18 cellular contexts compared by ENCODE assay signal in genomic region chr7:152419473-152420429, GRCh38. TPM values are rescaled to one million over a fixed set of nuclear protein-coding genes. Genes with fewer than 3 reads are reported as not detected.
A peak's percentile ranks its signal among the peaks of the same experiment; 100 is the strongest.
DNase-seq lines count a peak whose midpoint lies in the region; ATAC-seq and TF ChIP-seq lines count a peak whose summit lies in the region.
"Had no signal": no experiment of that assay in that cellular context is flagged by ENCODE, and none has a peak within 500 bp of the region (broad histone marks: within the 10 kb centered on the region; RNA-seq: fewer than 3 reads in every experiment).

No MANE protein-coding gene starts in this region.

- H3K4me3 ChIP-seq in Panc1 (ENCODE audit: low read depth in 2 of 2, low read length in 2 of 2) (no peak overlapping the region), spleen (no peak overlapping the region), SJCRH30 (no peak overlapping the region)
- H3K4me3 ChIP-seq: coronary artery, GM23248, SK-N-MC had no signal

- POLR2A ChIA-PET in Panc1 (lab: Charles Lee), result interaction anchor here (0.6 kb wide), 1 partner anchor 256 kb away, joined by 6 read pairs; no protein-coding TSS in a partner anchor

- peak overlapping the region; percentile 48 for H3K4me3 Mint-ChIP-seq in activated naive CD4-positive, alpha-beta T cell treated with anti-CD3 and anti-CD28 coated beads for 36 hours

- peaks cover 26% of the 10 kb centered on the region for H3K36me3 Mint-ChIP-seq in activated naive CD4-positive, alpha-beta T cell treated with anti-CD3 and anti-CD28 coated beads for 36 hours (ENCODE audit: low read depth)

- intact Hi-C loops in activated naive CD4-positive, alpha-beta T cell treated with anti-CD3 and anti-CD28 coated beads for 36 hours (cut with micrococcal nuclease), result loop anchor here (1.0 to 5.0 kb wide), 2 partner anchors 15 to 37 kb away; no protein-coding TSS in a partner anchor
- intact Hi-C loops in Panc1 (cut with micrococcal nuclease; ENCODE audit: unreplicated experiment), result no loop called here
- intact Hi-C loops in spleen (cut with DNase I; ENCODE audit: low total_unique reads), result no loop called here

- in situ Hi-C loops in Panc1 (cut with HindIII; ENCODE audit: low pct_unique_long_range_greater_than_20kb, low sequenced_read_pairs), result no loop called here

- H3K27me3 ChIP-seq in Panc1 (ENCODE audit: control insufficient read depth, insufficient read depth, low read length), result no peaks in the 10 kb centered on the region
- H3K27me3 ChIP-seq in spleen (replicated peaks in 1 of 7), result no peaks in the 10 kb centered on the region
- H3K27me3 ChIP-seq in SJCRH30, result no peaks in the 10 kb centered on the region

- BruUV-seq in Panc1 (replicated peaks; lab: Mats Ljungman, UMichigan), result TSS peak; percentile 29

- H3K36me3 ChIP-seq in Panc1 (ENCODE audit: control insufficient read depth, insufficient read depth, low read length), result no peaks in the 10 kb centered on the region
- peaks cover 0 to 4% (median 0%) of the 10 kb centered on the region in 6 donors for H3K36me3 ChIP-seq in spleen
- H3K36me3 ChIP-seq in SJCRH30, result peaks cover 10% of the 10 kb centered on the region

- peaks cover 18% of the 10 kb centered on the region; the same call in 1 of the 2 replicates for H3K9me3 ChIP-seq in Panc1 (ENCODE audit: control insufficient read depth, insufficient read depth, low read depth, low read length)
- peaks cover 3 to 33% (median 25%) of the 10 kb centered on the region in 8 donors for H3K9me3 ChIP-seq in spleen
- H3K9me3 ChIP-seq in SJCRH30 (replicated peaks), result peaks cover 11% of the 10 kb centered on the region

- H3K4me1 ChIP-seq in Panc1 (ENCODE audit: control insufficient read depth, insufficient read depth, low read length) (no peaks in the 10 kb centered on the region), spleen (peaks cover 3 to 68% (median 20%) of the 10 kb centered on the region in 6 donors), SJCRH30 (no peaks in the 10 kb centered on the region)

- 79 to 85% (median 81%) methylated on average over 5 of the region's 5 CpGs for WGBS in spleen, 5 donors

- DNase-seq in activated naive CD4-positive, alpha-beta T cell treated with anti-CD3 and anti-CD28 coated beads for 36 hours, result no peak
- no peak for DNase-seq in activated naive CD4-positive, alpha-beta T cell treated with Interleukin-2 at 50 U/mL for 16 hours
- DNase-seq in Panc1 (ENCODE audit: low read depth, low spot score) (no peak), spleen (no peak), NCI-H2107 treated with DMSO at 0.1 percent for 48 hours (lab: John Stamatoyannopoulos, UW; ENCODE audit: unreplicated experiment) (no peak), SJCRH30 (no peak)
- DNase-seq: activated effector memory CD4-positive, alpha-beta T cell treated with Interleukin-2 at 50 U/mL for 16 hours; foreskin fibroblast; GM23248; NCI-H1092; NCI-H2107; NCI-H526 treated with DMSO at 0.1 percent for 48 hours; stimulated activated CD4-positive, alpha-beta T cell treated with anti-CD3 and anti-CD28 coated beads, Interleukin-1b, Interleukin-23, amount 100 ng/mL, for 48 hours had no signal

- no peak for TF ChIP-seq POLR2A in spleen (IDR thresholded peaks at IDR 0.05)

- H3K27ac ChIP-seq in Panc1 (ENCODE audit: low read length), result no peak overlapping the region
- H3K27ac ChIP-seq in cingulate gyrus (ENCODE audit: low read depth, low read length), result peak overlapping the region; percentile 14
- peak overlapping the region in 5 of 8 donors; percentile 0 to 37 (median 17) for H3K27ac ChIP-seq in spleen
- H3K27ac ChIP-seq in SJCRH30, result no peak overlapping the region
- H3K27ac ChIP-seq: coronary artery, GM23248, SK-N-MC had no signal

- H3K27ac Mint-ChIP-seq in activated naive CD4-positive, alpha-beta T cell treated with anti-CD3 and anti-CD28 coated beads for 36 hours, result peak overlapping the region; percentile 60

- H3K4me1 Mint-ChIP-seq in activated naive CD4-positive, alpha-beta T cell treated with anti-CD3 and anti-CD28 coated beads for 36 hours (ENCODE audit: low read depth), result peaks cover 45% of the 10 kb centered on the region

- ATAC-seq in Panc1, result no peak
- no peak for ATAC-seq in GM19324 (IDR thresholded peaks at IDR 0.05; ENCODE audit: low FRiP score, unreplicated experiment)
- ATAC-seq: sciatic nerve had no signal

- peaks cover 17% of the 10 kb centered on the region for H3K9me3 Mint-ChIP-seq in activated naive CD4-positive, alpha-beta T cell treated with anti-CD3 and anti-CD28 coated beads for 36 hours

- TF ChIP-seq CTCF in Panc1 (IDR thresholded peaks at IDR 0.05), result no peak
- no peak for TF ChIP-seq CTCF in spleen (IDR thresholded peaks at IDR 0.05 in 8 of 11, conservative IDR thresholded peaks at IDR 0.05 in 3 of 11)

- CTCF ChIA-PET in activated naive CD4-positive, alpha-beta T cell treated with anti-CD3 and anti-CD28 coated beads for 36 hours (lab: Charles Lee), result no interaction called here
- CTCF ChIA-PET in Panc1 (lab: Charles Lee), result no interaction called here

- no peaks in the 10 kb centered on the region for H3K27me3 Mint-ChIP-seq in activated naive CD4-positive, alpha-beta T cell treated with anti-CD3 and anti-CD28 coated beads for 36 hours (ENCODE audit: low read depth)

RNA-seq across cellular contexts. Expression of gene KMT2C, which starts 16.1 kb away (rescaled TPM):
- total RNA-seq in activated naive CD4-positive, alpha-beta T cell treated with anti-CD3 and anti-CD28 coated beads for 36 hours, result 10 to 100 TPM; 33.8 to 36.1 TPM
- total RNA-seq in Panc1 (2021; ENCODE audit: unreplicated experiment) (42.5 TPM), spleen (100 to 1,000 TPM in 6 of 7 donors, 10 to 100 TPM in 1; 95.3 to 147 (median 108) TPM)
- 13.3 TPM for polyA plus RNA-seq in Panc1 (2012; ENCODE audit: insufficient read length)
- polyA plus RNA-seq in spleen, result 10 to 100 TPM in 1 of 3 donors, 1 to 10 TPM in 2; 5.3 to 10.4 (median 7.0) TPM
- 33.2 and 35.1 TPM in 2 replicates for total RNA-seq in SJCRH30 (2014; rRNA removed; shearing (Covaris generic))

Comparison
In these comparisons a context has a peak if more than half of its experiments do, and no peak if none do; other contexts are left out.
1. H3K27ac ChIP-seq: peak in cingulate gyrus (single experiment) and spleen (5 of 8); none in Panc1 (single experiment) and SJCRH30 (single experiment).